ENCODE assay signal across 9 cellular contexts in the genomic region with DNA sequence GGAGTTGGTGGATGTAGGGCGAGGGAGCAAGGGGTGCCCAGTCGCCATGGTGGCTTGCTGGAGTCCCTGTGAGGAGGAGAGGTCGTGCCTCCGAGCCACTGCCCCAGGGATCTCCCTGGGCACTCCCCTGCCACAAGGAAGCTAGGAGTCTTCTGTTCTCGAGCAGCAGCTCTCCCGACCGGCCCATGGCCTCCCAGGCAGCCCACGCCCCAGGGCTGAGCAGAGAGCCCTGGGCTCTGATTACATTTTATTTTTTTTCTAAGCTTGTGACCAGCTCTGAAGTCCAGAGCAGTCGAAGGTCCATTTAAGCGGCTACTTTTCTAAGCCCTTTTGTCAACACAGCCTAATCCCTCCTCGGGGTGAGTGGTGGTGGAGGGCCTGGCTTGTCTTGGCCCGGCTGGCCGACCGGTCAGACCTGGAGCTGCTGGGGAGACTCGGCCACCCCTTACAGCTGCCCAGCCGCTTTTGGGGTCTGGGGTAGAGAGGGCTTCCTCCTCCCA. TPM values are rescaled to one million over a fixed set of nuclear protein-coding genes. Genes with fewer than 3 reads are reported as not detected.
DNase-seq lines count a peak whose midpoint lies in the region; ATAC-seq and TF ChIP-seq lines count a peak whose summit lies in the region.
"Had no signal": no experiment of that assay in that cellular context is flagged by ENCODE, and none has a peak within 500 bp of the region (broad histone marks: within the 10 kb centered on the region; RNA-seq: fewer than 3 reads in every experiment).

No MANE protein-coding gene starts in this region.

- peak overlapping the region in 4 of 7 donors; percentile 2 to 68 (median 38) for H3K27ac Mint-ChIP-seq in CD14-positive monocyte

- TF ChIP-seq POLR2A in ovary (IDR thresholded peaks at IDR 0.05) (no peak), erythroblast (IDR thresholded peaks at IDR 0.05; ENCODE audit: low read length) (no peak)

- H3K27ac ChIP-seq in WERI-Rb-1 (peak overlapping the region; percentile 89), foreskin keratinocyte (peak overlapping the region; percentile 47), ovary (peak overlapping the region; percentile 58 to 70)

- TF ChIP-seq CTCF in CD14-positive monocyte (IDR thresholded peaks at IDR 0.05): no peak
- no peak for TF ChIP-seq CTCF in WERI-Rb-1 (IDR thresholded peaks at IDR 0.05; ENCODE audit: low read depth, low read length)
- TF ChIP-seq CTCF in foreskin keratinocyte (conservative IDR thresholded peaks at IDR 0.05): no peak
- no peak for TF ChIP-seq CTCF in ovary (IDR thresholded peaks at IDR 0.05)

- DNase-seq in CD14-positive monocyte (ENCODE audit: low spot score) (no peak), WERI-Rb-1 (peak; percentile 82), foreskin keratinocyte (no peak), ovary (peak in 1 of 5 donors; percentile 37), erythroblast (lab: John Stamatoyannopoulos, UW) (no peak)
- DNase-seq in activated naive CD4-positive, alpha-beta T cell treated with Interleukin-2 at 50 U/mL for 16 hours: no peak
- DNase-seq: T-helper 1 cell had no signal

- H3K27me3 ChIP-seq in WERI-Rb-1 (ENCODE audit: insufficient read depth, low read depth, severe bottlenecking): no peaks in the 10 kb centered on the region
- no peaks in the 10 kb centered on the region for H3K27me3 ChIP-seq in foreskin keratinocyte
- no peaks in the 10 kb centered on the region for H3K27me3 ChIP-seq in ovary

- H3K4me1 Mint-ChIP-seq in CD14-positive monocyte: peaks cover 66% of the 10 kb centered on the region

- TF ChIP-seq EP300 in ovary (IDR thresholded peaks at IDR 0.05): no peak

- 14 to 20% (median 15%) methylated on average over 14 to 16 of the region's 16 CpGs for WGBS in ovary, 3 donors

- intact Hi-C loops in CD14-positive monocyte (cut with micrococcal nuclease) (loop anchor here (5.0 to 10.0 kb wide), 6 partner anchors 39 to 264 kb away; partner anchors contain the start of gene BRD3 (in 1 of the 2)), ovary (cut with DNase I) (loop anchor here (5.0 to 10.0 kb wide), 5 partner anchors 104 to 1106 kb away; partner anchors contain the start of gene COL5A1 (in 1 of the 4))

- no peaks in the 10 kb centered on the region for H3K9me3 Mint-ChIP-seq in CD14-positive monocyte

- ATAC-seq in foreskin keratinocyte (no peak), HG03196 (IDR thresholded peaks at IDR 0.05; ENCODE audit: unreplicated experiment) (no peak), HG03097 (IDR thresholded peaks at IDR 0.05; ENCODE audit: low FRiP score, unreplicated experiment) (no peak)

- H3K36me3 Mint-ChIP-seq in CD14-positive monocyte: peaks cover 6 to 15% of the 10 kb centered on the region in 2 donors

- H3K4me3 ChIP-seq in WERI-Rb-1 (ENCODE audit: low read depth, low read length) (peak overlapping the region; percentile 82), ovary (peak overlapping the region; percentile 65)

- H3K4me1 ChIP-seq in foreskin keratinocyte (peaks cover 14% of the 10 kb centered on the region), ovary (ENCODE audit: insufficient read depth) (peaks cover 41% of the 10 kb centered on the region)

- H3K27me3 Mint-ChIP-seq in CD14-positive monocyte (ENCODE audit: low read depth in 3 of 3): peaks cover 6 to 8% (median 8%) of the 10 kb centered on the region in 3 donors

- H3K9me3 ChIP-seq in WERI-Rb-1 (ENCODE audit: severe bottlenecking): no peaks in the 10 kb centered on the region
- H3K9me3 ChIP-seq in ovary: no peaks in the 10 kb centered on the region

- peak overlapping the region; percentile 93 to 97 for H3K4me3 Mint-ChIP-seq in CD14-positive monocyte

- H3K36me3 ChIP-seq in WERI-Rb-1 (no peaks in the 10 kb centered on the region; the same call in 1 of the 2 replicates), ovary (no peaks in the 10 kb centered on the region)

RNA-seq across cellular contexts. Expression of gene RXRA, which starts 2.1 kb away (rescaled TPM):
- polyA plus RNA-seq in CD14-positive monocyte (10 to 100 TPM; 15.8 to 23.2 TPM), foreskin keratinocyte (16.5 and 18.3 TPM in 2 replicates), ovary (10 to 100 TPM; 12.4 to 53.2 TPM)
- total RNA-seq in foreskin keratinocyte (24.1 and 25.2 TPM in 2 replicates), ovary (10 to 100 TPM; 23.0 to 82.2 (median 71.8) TPM)
